28 cellular contexts compared by ENCODE assay signal in the genomic region with DNA sequence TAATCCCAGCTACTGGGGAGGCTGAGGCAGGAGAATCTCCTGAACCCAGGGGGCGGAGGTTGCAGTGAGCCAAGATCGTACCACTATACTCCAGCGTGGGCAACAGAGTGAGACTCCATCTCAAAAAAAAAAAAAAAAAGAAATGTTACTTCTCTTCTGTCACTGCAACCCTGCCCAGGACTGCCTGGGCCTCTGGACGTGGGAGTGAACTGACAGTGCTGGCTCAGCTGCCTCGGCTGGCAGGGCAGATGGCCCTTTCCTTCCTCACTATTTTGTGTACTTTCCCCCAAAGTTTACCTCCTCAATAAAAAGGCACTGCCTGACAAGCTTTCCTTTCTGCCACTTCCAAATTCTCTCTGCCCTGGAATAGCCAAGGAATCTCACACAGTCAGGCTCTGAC.
"Had no signal": no experiment of that assay in that cellular context is flagged by ENCODE, and none has a peak within 500 bp of the region (broad histone marks: within the 10 kb centered on the region; RNA-seq: fewer than 3 reads in every experiment).

No MANE protein-coding gene starts in this region.

- H3K27me3 ChIP-seq: ascending aorta, body of pancreas, MG63, SJSA1 had no signal

- H3K27ac ChIP-seq: ascending aorta, body of pancreas, SJSA1 had no signal

- H3K27ac Mint-ChIP-seq: activated CD8-positive, alpha-beta T cell treated with anti-CD3 and anti-CD28 coated beads, Interleukin-2, amount 10 ng/mL, durations not matched to agents 7 days and 5 days; activated naive CD4-positive, alpha-beta T cell treated with anti-CD3 and anti-CD28 coated beads, Interleukin-2, amount 50 U/mL, for 72 hours; activated naive CD8-positive, alpha-beta T cell treated with anti-CD3 and anti-CD28 coated beads, Interleukin-2, amount 50 U/mL, for 24 hours; T-helper 17 cell; WTC11 had no signal

- H3K36me3 Mint-ChIP-seq: activated naive CD4-positive, alpha-beta T cell treated with anti-CD3 and anti-CD28 coated beads, Interleukin-2, amount 50 U/mL, for 72 hours; WTC11 had no signal

- ATAC-seq: activated CD8-positive, alpha-beta T cell treated with anti-CD3 and anti-CD28 coated beads, Interleukin-2, amount 10 ng/mL, durations not matched to agents 7 days and 5 days; activated naive CD4-positive, alpha-beta T cell treated with anti-CD3 and anti-CD28 coated beads, Interleukin-2, amount 50 U/mL, for 72 hours; activated naive CD8-positive, alpha-beta T cell treated with anti-CD3 and anti-CD28 coated beads, Interleukin-2, amount 50 U/mL, for 24 hours; body of pancreas; Panc1; SK-N-SH treated with all-trans-retinoic acid at 6 μM for 48 hours; T-helper 17 cell; WTC11 had no signal

- H3K9me3 ChIP-seq: ascending aorta, body of pancreas, MG63, SJSA1 had no signal

- H3K9me3 Mint-ChIP-seq: activated naive CD8-positive, alpha-beta T cell treated with anti-CD3 and anti-CD28 coated beads, Interleukin-2, amount 50 U/mL, for 24 hours had no signal

- H3K36me3 ChIP-seq: ascending aorta, MG63, SJSA1 had no signal

- H3K4me1 ChIP-seq: ascending aorta, SJSA1 had no signal

- DNase-seq: activated CD4-positive, alpha-beta T cell treated with anti-CD3 and anti-CD28 coated beads for 48 hours; activated CD4-positive, alpha-beta T cell treated with anti-CD3 and anti-CD28 coated beads, Interleukin-2, amount 50 U/mL, for 4 hours; activated CD4-positive, CD25-positive, alpha-beta regulatory T cell treated with anti-CD3 and anti-CD28 coated beads, Interleukin-2, amount 50 U/mL, for 72 hours; activated CD8-positive, alpha-beta memory T cell treated with anti-CD3 and anti-CD28 coated beads, Interleukin-2, amount 50 U/mL, for 48 hours; activated CD8-positive, alpha-beta T cell treated with anti-CD3 and anti-CD28 coated beads, Interleukin-2, amount 10 ng/mL, durations not matched to agents 7 days and 5 days; activated naive CD8-positive, alpha-beta T cell treated with anti-CD3 and anti-CD28 coated beads, Interleukin-2, amount 50 U/mL, for 24 hours; activated T-cell treated with anti-CD3 and anti-CD28 coated beads, Interleukin-2, amount 50 U/mL, for 1 hour; amniotic stem cell; body of pancreas; MG63; NCI-H1105; NCI-H1436 treated with DMSO at 0.1 percent for 48 hours; NCI-H187; NCI-H2081; NCI-H510A treated with DMSO at 0.1 percent for 48 hours; NCI-H69; NK-92 treated with Interleukin-12 subunit alpha and Interleukin-12 subunit beta, amount 100 ng/mL, for 24 hours; OCI-M1; RPMI8226; SHP77; T-helper 17 cell; T-helper 9 cell had no signal

- H3K4me3 ChIP-seq: ascending aorta, body of pancreas, MG63, SJSA1 had no signal

- H3K4me3 Mint-ChIP-seq: activated CD8-positive, alpha-beta T cell treated with anti-CD3 and anti-CD28 coated beads, Interleukin-2, amount 10 ng/mL, durations not matched to agents 7 days and 5 days; activated naive CD8-positive, alpha-beta T cell treated with anti-CD3 and anti-CD28 coated beads, Interleukin-2, amount 50 U/mL, for 24 hours; T-helper 17 cell; WTC11 had no signal
